In genomic region chr17:41421617-41422016, GRCh38 we compare ENCODE assay signal across 25 cellular contexts. TPM values are rescaled to one million over a fixed set of nuclear protein-coding genes. Genes with fewer than 3 reads are reported as not detected.
DNase-seq lines count a peak whose midpoint lies in the region; ATAC-seq, FAIRE-seq and TF ChIP-seq lines count a peak whose summit lies in the region.
"Had no signal": no experiment of that assay in that cellular context is flagged by ENCODE, and none has a peak within 500 bp of the region (broad histone marks: within the 10 kb centered on the region; RNA-seq: fewer than 3 reads in every experiment).

No MANE protein-coding gene starts in this region.

- dilution Hi-C loops in keratinocyte (cut with MboI; ENCODE audit: extremely low pct_ligation_motif_present, low sequenced_read_pairs), result no loop called here

- TF ChIP-seq CTCF in SK-N-SH (IDR thresholded peaks at IDR 0.05) (no peak), bronchial epithelial cell (IDR thresholded peaks at IDR 0.05; ENCODE audit: insufficient read depth, low read length, severe bottlenecking) (no peak), keratinocyte (optimal IDR thresholded peaks at IDR 0.05 in 1 of 3, IDR thresholded peaks at IDR 0.05 in 1 of 3, conservative IDR thresholded peaks at IDR 0.05 in 1 of 3; ENCODE audit: extremely low read depth in 1 of 3, insufficient read depth in 2 of 3, low read length in 3 of 3) (no peak), uterus (IDR thresholded peaks at IDR 0.05) (no peak), GM13976 (IDR thresholded peaks at IDR 0.05; ENCODE audit: borderline replicate concordance, control extremely low read depth, extremely low read depth, insufficient read depth, missing control alignments) (no peak)

- H3K79me2 ChIP-seq in SK-N-SH (ENCODE audit: insufficient read depth) (no peaks in the 10 kb centered on the region), keratinocyte (ENCODE audit: control insufficient read depth, insufficient read depth, low read length) (no peaks in the 10 kb centered on the region), GM23248 (ENCODE audit: insufficient read depth) (no peaks in the 10 kb centered on the region)

- FAIRE-seq in bronchial epithelial cell (lab: Jason Lieb, UNC), result peak; percentile 82
- no peak for FAIRE-seq in keratinocyte (lab: Jason Lieb, UNC)

- H3K9ac ChIP-seq in SK-N-SH (no peak overlapping the region), keratinocyte (ENCODE audit: control insufficient read depth, extremely low read depth, insufficient read depth, low read length) (peak overlapping the region; percentile 58), GM23248 (no peak overlapping the region)
- H3K9ac ChIP-seq: BLaER1 had no signal

- no peak for ATAC-seq in SK-N-SH treated with all-trans-retinoic acid at 6 μM for 48 hours
- ATAC-seq: GM23338 had no signal

- CTCF ChIA-PET in SK-N-SH (lab: Yijun Ruan, JAX), result no interaction called here

- peaks cover 0 to 33% of the 10 kb centered on the region in 2 experiments; a peak in 2 of 4 replicates for H3K4me1 ChIP-seq in SK-N-SH (ENCODE audit: control insufficient read depth in 1 of 2, insufficient read depth in 2 of 2, low read depth in 1 of 2, low read length in 1 of 2)
- H3K4me1 ChIP-seq in keratinocyte (ENCODE audit: control insufficient read depth, extremely low read depth, insufficient read depth, low read length), result peaks cover 48% of the 10 kb centered on the region
- H3K4me1 ChIP-seq in uterus, result peaks cover 5 to 12% of the 10 kb centered on the region in 2 donors
- peaks cover 33% of the 10 kb centered on the region for H3K4me1 ChIP-seq in GM23248 (ENCODE audit: insufficient read depth)
- H3K4me1 ChIP-seq: BLaER1, HAP-1 had no signal

- in situ Hi-C loops in GM13976 (cut with MboI; ENCODE audit: low sequenced_read_pairs, unreplicated experiment), result no loop called here
- in situ Hi-C loops in GM23248 (cut with MboI), result no loop called here

- TF ChIP-seq EP300 in SK-N-SH (IDR thresholded peaks at IDR 0.05; ENCODE audit: borderline replicate concordance in 1 of 2, low read depth in 1 of 2, low read length in 1 of 2), result no peak

- H3F3A ChIP-seq in SK-N-SH (replicated peaks; ENCODE audit: insufficient read depth) (peaks cover 4% of the 10 kb centered on the region), GM23248 (ENCODE audit: insufficient read depth) (no peaks in the 10 kb centered on the region)

- 60% methylated on average over 4 of the region's 4 CpGs for WGBS in SK-N-SH (ENCODE audit: low lambda C conversion rate)
- WGBS in GM23248 (ENCODE audit: low coverage in 1 of 2, low lambda C conversion rate in 2 of 2, missing lambda C conversion rate in 2 of 2), 2 experiments, result 53 to 54% methylated on average over 4 of the region's 4 CpGs

- intact Hi-C loops in uterus (cut with DNase I; ENCODE audit: low total_unique reads), result no loop called here

- 0 out of 2 replicates have a peak overlapping the region, but pooled peaks have one; percentile 34 for H3K4me2 ChIP-seq in SK-N-SH
- peak overlapping the region; percentile 46 for H3K4me2 ChIP-seq in keratinocyte (ENCODE audit: control insufficient read depth, extremely low read depth, insufficient read depth, low read depth, low read length)
- no peak overlapping the region for H3K4me2 ChIP-seq in GM23248 (ENCODE audit: unreplicated experiment)
- H3K4me2 ChIP-seq: BLaER1, GM23338 had no signal

- H3K36me3 ChIP-seq in SK-N-SH (replicated peaks in 1 of 2; ENCODE audit: control insufficient read depth in 1 of 2, insufficient read depth in 2 of 2, low read length in 1 of 2) (no peaks in the 10 kb centered on the region), bronchial epithelial cell (ENCODE audit: control insufficient read depth, insufficient read depth, low read length) (no peaks in the 10 kb centered on the region), keratinocyte (ENCODE audit: control insufficient read depth in 2 of 2, extremely low read depth in 1 of 2, insufficient read depth in 2 of 2, low read length in 2 of 2) (no peaks in the 10 kb centered on the region), uterus (no peaks in the 10 kb centered on the region), GM23248 (ENCODE audit: low read depth) (no peaks in the 10 kb centered on the region)
- H3K36me3 ChIP-seq: BLaER1, HAP-1 had no signal

- POLR2A ChIA-PET in SK-N-SH (lab: Yijun Ruan, JAX), result no interaction called here

- H3K9me2 ChIP-seq in SK-N-SH, result no peaks in the 10 kb centered on the region
- no peaks in the 10 kb centered on the region for H3K9me2 ChIP-seq in GM23248 (ENCODE audit: insufficient read depth)

- no peaks in the 10 kb centered on the region for H3K9me3 ChIP-seq in SK-N-SH
- no peaks in the 10 kb centered on the region for H3K9me3 ChIP-seq in keratinocyte (ENCODE audit: control insufficient read depth, low read depth, low read length)
- H3K9me3 ChIP-seq in uterus, result no peaks in the 10 kb centered on the region
- no peaks in the 10 kb centered on the region for H3K9me3 ChIP-seq in GM23248 (ENCODE audit: low read depth)
- H3K9me3 ChIP-seq: BLaER1, HAP-1 had no signal

- no peak for TF ChIP-seq POLR2A in uterus (IDR thresholded peaks at IDR 0.05)

- H2AFZ ChIP-seq in SK-N-SH (ENCODE audit: low read depth), result no peak overlapping the region
- H2AFZ ChIP-seq in keratinocyte (ENCODE audit: control insufficient read depth, low read length), result no peak overlapping the region
- H2AFZ ChIP-seq in GM23248, result no peak overlapping the region
- H2AFZ ChIP-seq: GM23338 had no signal

- TF ChIP-seq RAD21 in SK-N-SH (IDR thresholded peaks at IDR 0.05; ENCODE audit: low read length), result no peak

- no peaks in the 10 kb centered on the region for H3K27me3 ChIP-seq in SK-N-SH (ENCODE audit: insufficient read depth)
- H3K27me3 ChIP-seq in bronchial epithelial cell (ENCODE audit: control insufficient read depth, insufficient read depth, low read length), result no peaks in the 10 kb centered on the region
- no peaks in the 10 kb centered on the region for H3K27me3 ChIP-seq in keratinocyte (ENCODE audit: control insufficient read depth, extremely low read depth, insufficient read depth, low read length)
- no peaks in the 10 kb centered on the region for H3K27me3 ChIP-seq in uterus
- H3K27me3 ChIP-seq in GM23248 (replicated peaks; ENCODE audit: insufficient read depth), result no peaks in the 10 kb centered on the region
- H3K27me3 ChIP-seq: BLaER1 had no signal

- H3K4me3 ChIP-seq in SK-N-SH (ENCODE audit: low read depth in 2 of 2, low read length in 1 of 2) (no peak overlapping the region), bronchial epithelial cell (ENCODE audit: low read depth, low read length) (no peak overlapping the region), keratinocyte (ENCODE audit: control insufficient read depth in 2 of 3, extremely low read depth in 1 of 3, insufficient read depth in 2 of 3, low read depth in 1 of 3, low read length in 3 of 3) (no peak overlapping the region), uterus (no peak overlapping the region), GM23248 (no peak overlapping the region)
- H3K4me3 ChIP-seq: BLaER1, GM23338, HAP-1 had no signal

- no peak for DNase-seq in SK-N-SH
- DNase-seq in bronchial epithelial cell (ENCODE audit: low read depth), result no peak
- DNase-seq in keratinocyte (ENCODE audit: low read depth, low spot score), result no peak
- DNase-seq in uterus, result peak in 1 of 2 donors; percentile 69
- DNase-seq in GM13976 (ENCODE audit: low spot score), result no peak
- DNase-seq in HK-2 (ENCODE audit: unreplicated experiment), result no peak
- no peak for DNase-seq in GM23248
- DNase-seq: ACHN; CD4-positive, alpha-beta T cell; COR-L47; DMS79; MV-4-11; NCI-H1105 treated with DMSO at 0.1 percent for 48 hours; NCI-H2081 treated with DMSO at 0.1 percent for 48 hours; NCI-H2171 treated with DMSO at 0.1 percent for 48 hours; NCI-H524 treated with DMSO at 0.1 percent for 48 hours; SHP77 treated with DMSO at 0.1 percent for 48 hours had no signal

- H4K20me1 ChIP-seq in SK-N-SH (ENCODE audit: insufficient read depth) (no peaks in the 10 kb centered on the region), keratinocyte (ENCODE audit: control insufficient read depth, extremely low read depth, insufficient read depth, low read length) (no peaks in the 10 kb centered on the region), GM23248 (ENCODE audit: insufficient read depth) (no peaks in the 10 kb centered on the region)
- H4K20me1 ChIP-seq: BLaER1 had no signal

- H3K27ac ChIP-seq in SK-N-SH (ENCODE audit: low read depth in 2 of 2, low read length in 1 of 2), result no peak overlapping the region
- peak overlapping the region; percentile 88 for H3K27ac ChIP-seq in keratinocyte (ENCODE audit: control insufficient read depth, insufficient read depth, low read length)
- peak overlapping the region; percentile 13 to 49 for H3K27ac ChIP-seq in uterus
- H3K27ac ChIP-seq in GM23248, result no peak overlapping the region
- H3K27ac ChIP-seq: 22Rv1, BLaER1 had no signal

- H3K9me1 ChIP-seq in keratinocyte (ENCODE audit: control insufficient read depth, extremely low read depth, insufficient read depth, low read length), result peaks cover 2% of the 10 kb centered on the region

RNA-seq across cellular contexts. Expression of gene KRT37, which starts 2.8 kb away (rescaled TPM):
- polyA plus RNA-seq in SK-N-SH (2012; rRNA removed) (not detected in 2 replicates), keratinocyte (0.03 to 0.08 TPM (median 0.04 TPM) in 3 replicates), GM23248 (2016; fragmentation: Nextera tagmentation; extraction: Ambion mirVana) (not detected in 2 replicates)
- not detected in 2 replicates for polyA plus RNA-seq in SK-N-SH (2012; cell fraction: cytosol; rRNA removed)
- not detected in 2 replicates for polyA plus RNA-seq in SK-N-SH (2012; cell fraction: nucleus; rRNA removed)
- total RNA-seq in bronchial epithelial cell (not detected in 2 replicates), uterus (not detected)
- polyA plus RNA-seq in keratinocyte (2011; ENCODE audit: low read depth), result 0.54 TPM
- polyA plus RNA-seq in keratinocyte (2011; cell fraction: cytosol; rRNA removed), result 0.06 and 0.08 TPM in 2 replicates
- polyA plus RNA-seq in keratinocyte (2011; cell fraction: nucleus; rRNA removed), result not detected in 2 replicates
- 0.13 and 1.1 TPM in 2 replicates for polyA plus RNA-seq in keratinocyte (2012; ENCODE audit: low replicate concordance)
- 1.0 TPM in 1 of 3 replicates, not detected in the others for polyA minus RNA-seq in keratinocyte
- polyA minus RNA-seq in keratinocyte (2011; cell fraction: cytosol; rRNA and poly(A)+ RNA removed), result not detected
- not detected in 2 replicates for polyA minus RNA-seq in keratinocyte (2011; cell fraction: nucleus; rRNA and poly(A)+ RNA removed)
- not detected in 2 replicates for total RNA-seq in GM23248 (2014; rRNA removed; shearing (Covaris generic))
- total RNA-seq: CD4-positive, alpha-beta T cell; GM23338; OCI-LY7; RPMI7951 had no signal
- polyA plus RNA-seq: GM23338, IgD-negative memory B cell had no signal

RNA-seq across cellular contexts. Expression of gene KRT38, which starts 19.2 kb away (rescaled TPM):
- not detected in 2 replicates for polyA plus RNA-seq in SK-N-SH (2012; rRNA removed)
- polyA plus RNA-seq in SK-N-SH (2012; cell fraction: cytosol; rRNA removed), result not detected in 2 replicates
- polyA plus RNA-seq in SK-N-SH (2012; cell fraction: nucleus; rRNA removed), result not detected in 2 replicates
- total RNA-seq in bronchial epithelial cell, result not detected in 2 replicates
- polyA plus RNA-seq in keratinocyte, result not detected in 3 replicates
- polyA plus RNA-seq in keratinocyte (2011; ENCODE audit: low read depth), result not detected
- polyA plus RNA-seq in keratinocyte (2011; cell fraction: cytosol; rRNA removed), result not detected in 2 replicates
- not detected in 2 replicates for polyA plus RNA-seq in keratinocyte (2011; cell fraction: nucleus; rRNA removed)
- not detected in 2 replicates for polyA plus RNA-seq in keratinocyte (2012; ENCODE audit: low replicate concordance)
- not detected in 3 replicates for polyA minus RNA-seq in keratinocyte
- not detected for polyA minus RNA-seq in keratinocyte (2011; cell fraction: cytosol; rRNA and poly(A)+ RNA removed)
- polyA minus RNA-seq in keratinocyte (2011; cell fraction: nucleus; rRNA and poly(A)+ RNA removed), result not detected in 2 replicates
- not detected for total RNA-seq in uterus
- total RNA-seq in GM23248 (2014; rRNA removed; shearing (Covaris generic)), result not detected in 2 replicates
- not detected in 2 replicates for polyA plus RNA-seq in GM23248 (2016; fragmentation: Nextera tagmentation; extraction: Ambion mirVana)
- total RNA-seq: CD4-positive, alpha-beta T cell; GM23338; OCI-LY7; RPMI7951 had no signal
- polyA plus RNA-seq: GM23338, IgD-negative memory B cell had no signal

RNA-seq across cellular contexts. Expression of gene KRT31, which starts 24.2 kb away (rescaled TPM):
- polyA plus RNA-seq in SK-N-SH (2012; rRNA removed) (0.03 TPM in 1 of 2 replicates, not detected in the other), keratinocyte (20.5 to 45.2 TPM (median 24.9 TPM) in 3 replicates), GM23248 (2016; fragmentation: Nextera tagmentation; extraction: Ambion mirVana) (not detected in 2 replicates)
- polyA plus RNA-seq in SK-N-SH (2012; cell fraction: cytosol; rRNA removed), result not detected in 2 replicates
- polyA plus RNA-seq in SK-N-SH (2012; cell fraction: nucleus; rRNA removed), result 0.04 TPM in 1 of 2 replicates, not detected in the other
- total RNA-seq in bronchial epithelial cell (0.26 TPM in 1 of 2 replicates, not detected in the other), uterus (not detected)
- polyA plus RNA-seq in keratinocyte (2011; ENCODE audit: low read depth), result 36.3 TPM
- 18.3 and 32.3 TPM in 2 replicates for polyA plus RNA-seq in keratinocyte (2011; cell fraction: cytosol; rRNA removed)
- 21.8 and 23.4 TPM in 2 replicates for polyA plus RNA-seq in keratinocyte (2011; cell fraction: nucleus; rRNA removed)
- 59.4 and 64.5 TPM in 2 replicates for polyA plus RNA-seq in keratinocyte (2012; ENCODE audit: low replicate concordance)
- polyA minus RNA-seq in keratinocyte, result 40.6 to 89.9 TPM (median 51.7 TPM) in 3 replicates
- polyA minus RNA-seq in keratinocyte (2011; cell fraction: cytosol; rRNA and poly(A)+ RNA removed), result 48.3 TPM
- 12.6 and 18.7 TPM in 2 replicates for polyA minus RNA-seq in keratinocyte (2011; cell fraction: nucleus; rRNA and poly(A)+ RNA removed)
- not detected in 2 replicates for total RNA-seq in GM23248 (2014; rRNA removed; shearing (Covaris generic))
- total RNA-seq: CD4-positive, alpha-beta T cell; GM23338; OCI-LY7; RPMI7951 had no signal
- polyA plus RNA-seq: GM23338, IgD-negative memory B cell had no signal

RNA-seq across cellular contexts. Expression of gene KRT34, which starts 39.5 kb away (rescaled TPM):
- polyA plus RNA-seq in SK-N-SH (2012; rRNA removed) (0.05 and 0.08 TPM in 2 replicates), keratinocyte (4.4 to 4.8 TPM (median 4.6 TPM) in 3 replicates), GM23248 (2016; fragmentation: Nextera tagmentation; extraction: Ambion mirVana) (39.8 and 42.2 TPM in 2 replicates)
- 0.03 and 0.05 TPM in 2 replicates for polyA plus RNA-seq in SK-N-SH (2012; cell fraction: cytosol; rRNA removed)
- 0.06 and 0.09 TPM in 2 replicates for polyA plus RNA-seq in SK-N-SH (2012; cell fraction: nucleus; rRNA removed)
- total RNA-seq in bronchial epithelial cell (0.26 and 0.53 TPM in 2 replicates), uterus (under 1 TPM in 1 of 4 donors, not detected in 3; 0.28 TPM)
- 68.2 TPM for polyA plus RNA-seq in keratinocyte (2011; ENCODE audit: low read depth)
- 5.4 and 6.3 TPM in 2 replicates for polyA plus RNA-seq in keratinocyte (2011; cell fraction: cytosol; rRNA removed)
- polyA plus RNA-seq in keratinocyte (2011; cell fraction: nucleus; rRNA removed), result 8.0 and 8.4 TPM in 2 replicates
- polyA plus RNA-seq in keratinocyte (2012; ENCODE audit: low replicate concordance), result 3.9 and 45.5 TPM in 2 replicates
- polyA minus RNA-seq in keratinocyte, result 2.2 to 4.2 TPM (median 3.2 TPM) in 3 replicates
- 3.3 TPM for polyA minus RNA-seq in keratinocyte (2011; cell fraction: cytosol; rRNA and poly(A)+ RNA removed)
- polyA minus RNA-seq in keratinocyte (2011; cell fraction: nucleus; rRNA and poly(A)+ RNA removed), result 2.9 and 3.3 TPM in 2 replicates
- 73.5 and 77.8 TPM in 2 replicates for total RNA-seq in GM23248 (2014; rRNA removed; shearing (Covaris generic))
- total RNA-seq: CD4-positive, alpha-beta T cell; GM23338; OCI-LY7; RPMI7951 had no signal
- polyA plus RNA-seq: GM23338, IgD-negative memory B cell had no signal

RNA-seq across cellular contexts. Expression of gene KRT32, which starts 45.6 kb away (rescaled TPM):
- polyA plus RNA-seq in SK-N-SH (2012; rRNA removed) (not detected in 2 replicates), keratinocyte (0.03 TPM in 1 of 3 replicates, not detected in the others), GM23248 (2016; fragmentation: Nextera tagmentation; extraction: Ambion mirVana) (not detected in 2 replicates)
- polyA plus RNA-seq in SK-N-SH (2012; cell fraction: cytosol; rRNA removed), result 0.01 TPM in 1 of 2 replicates, not detected in the other
- polyA plus RNA-seq in SK-N-SH (2012; cell fraction: nucleus; rRNA removed), result not detected in 2 replicates
- total RNA-seq in bronchial epithelial cell (0.13 TPM in 1 of 2 replicates, not detected in the other), uterus (not detected)
- polyA plus RNA-seq in keratinocyte (2011; ENCODE audit: low read depth), result not detected
- 0.04 TPM in 2 replicates for polyA plus RNA-seq in keratinocyte (2011; cell fraction: cytosol; rRNA removed)
- polyA plus RNA-seq in keratinocyte (2011; cell fraction: nucleus; rRNA removed), result not detected in 2 replicates
- not detected in 2 replicates for polyA plus RNA-seq in keratinocyte (2012; ENCODE audit: low replicate concordance)
- polyA minus RNA-seq in keratinocyte, result not detected in 3 replicates
- polyA minus RNA-seq in keratinocyte (2011; cell fraction: cytosol; rRNA and poly(A)+ RNA removed), result not detected
- polyA minus RNA-seq in keratinocyte (2011; cell fraction: nucleus; rRNA and poly(A)+ RNA removed), result not detected in 2 replicates
- total RNA-seq in GM23248 (2014; rRNA removed; shearing (Covaris generic)), result not detected in 2 replicates
- total RNA-seq: CD4-positive, alpha-beta T cell; GM23338; OCI-LY7; RPMI7951 had no signal
- polyA plus RNA-seq: GM23338, IgD-negative memory B cell had no signal

Comparison
In these comparisons a context has a peak if more than half of its experiments do, and no peak if none do; other contexts are left out.
1. H3K27ac ChIP-seq: peak in keratinocyte (single experiment) and uterus (2 of 2); none in SK-N-SH (0 of 2) and GM23248 (single experiment).